ENCODE assay signal across 1 cellular context in the genomic region with DNA sequence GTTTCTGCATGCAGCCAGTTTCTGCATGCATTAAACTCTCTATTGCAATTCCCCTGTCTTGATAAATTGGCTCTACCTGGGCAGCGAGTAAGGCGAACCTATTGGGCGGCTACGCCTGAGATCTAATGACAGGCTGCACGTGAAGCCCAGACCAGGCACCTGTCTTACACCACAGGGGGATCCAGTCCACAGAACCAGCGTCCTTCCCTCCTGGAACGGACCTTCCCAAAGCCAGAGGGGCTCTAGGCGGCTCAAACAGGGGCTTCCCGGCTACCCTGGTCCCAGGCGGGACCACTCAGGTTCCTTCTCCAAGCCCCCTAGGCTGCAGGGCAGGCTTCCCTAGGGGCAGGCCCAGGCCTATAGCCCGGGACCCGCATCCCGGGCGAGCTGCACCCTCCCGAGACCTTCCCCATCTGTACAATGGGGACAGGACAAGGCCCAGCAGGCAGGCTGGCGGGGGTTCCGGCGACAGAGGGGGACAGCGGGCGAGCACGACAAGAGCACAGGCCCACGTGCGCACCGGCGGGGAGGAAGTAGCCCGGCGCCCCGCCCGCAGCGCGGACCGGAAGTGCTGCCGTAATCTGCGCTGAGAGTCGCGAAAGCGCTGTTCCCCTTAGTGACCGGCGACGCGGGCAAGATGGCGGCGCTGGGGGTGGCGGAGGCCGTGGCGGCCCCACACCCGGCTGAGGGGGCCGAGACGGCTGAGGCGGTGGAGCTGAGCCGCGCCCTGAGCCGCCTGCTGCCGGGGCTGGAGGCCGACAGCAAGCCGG.
A peak's percentile ranks its signal among the peaks of the same experiment; 100 is the strongest.
TF ChIP-seq lines count a peak whose summit lies in the region.

DNAAF5 (plus strand) TSS at position 616 of the 770 bp plus-strand sequence; CDS start at position 638, 22 bp downstream.

TF ChIP-seq in HepG2, 621 proteins besides CTCF, POLR2A, EP300 and RAD21 (continued from another document and continues in another):
- TF ChIP-seq ZNF275 (CRISPR knock-in tag; IDR thresholded peaks at IDR 0.05; ENCODE audit: borderline replicate concordance) (no peak), HDAC6 (IDR thresholded peaks at IDR 0.05; ENCODE audit: low read depth, low read length) (no peak), STAT5B (CRISPR knock-in tag; IDR thresholded peaks at IDR 0.05) (no peak; the same call in 1 of the 2 replicates), NFATC3 (CRISPR knock-in tag; IDR thresholded peaks at IDR 0.05) (peak; percentile 63; the same call in 1 of the 2 replicates), KDM1A (CRISPR knock-in tag; IDR thresholded peaks at IDR 0.05) (0 out of 2 replicates have a peak, but pooled peaks have one; percentile 56), TP53 (CRISPR knock-in tag; conservative IDR thresholded peaks at IDR 0.05) (no peak), ATF5 (CRISPR knock-in tag; IDR thresholded peaks at IDR 0.05; ENCODE audit: low read depth) (no peak), CCAR2 (optimal IDR thresholded peaks at IDR 0.05; ENCODE audit: low read depth, low read length) (no peak), ZNF577 (CRISPR knock-in tag; IDR thresholded peaks at IDR 0.05; ENCODE audit: borderline replicate concordance, low read depth) (no peak), POLR2G (IDR thresholded peaks at IDR 0.05; ENCODE audit: low read depth, low read length) (peak; percentile 84), MED1 (CRISPR knock-in tag; IDR thresholded peaks at IDR 0.05) (peak; percentile 66), MYNN (CRISPR knock-in tag; IDR thresholded peaks at IDR 0.05; ENCODE audit: low read depth) (no peak), SETDB1 (CRISPR knock-in tag; IDR thresholded peaks at IDR 0.05; ENCODE audit: borderline replicate concordance) (no peak), ZNF761 (CRISPR knock-in tag; conservative IDR thresholded peaks at IDR 0.05) (0 out of 2 replicates have a peak, but pooled peaks have one; percentile 58), ZNF18 (CRISPR knock-in tag; IDR thresholded peaks at IDR 0.05; ENCODE audit: insufficient replicate concordance) (no peak), ZNF629 (CRISPR knock-in tag; conservative IDR thresholded peaks at IDR 0.05) (peak; percentile 86), ARID3A (IDR thresholded peaks at IDR 0.05; ENCODE audit: low read depth, low read length) (no peak), REL (CRISPR knock-in tag; conservative IDR thresholded peaks at IDR 0.05) (peak; percentile 79; the same call in 1 of the 2 replicates), EZH2 (conservative IDR thresholded peaks at IDR 0.05; ENCODE audit: low read depth, low read length) (no peak), ZFP36L1 (CRISPR knock-in tag; IDR thresholded peaks at IDR 0.05) (0 out of 2 replicates have a peak, but pooled peaks have one; percentile 47), HOXA9 (CRISPR knock-in tag; IDR thresholded peaks at IDR 0.05; ENCODE audit: borderline replicate concordance) (no peak; the same call in 1 of the 2 replicates), HNRNPLL (IDR thresholded peaks at IDR 0.05; ENCODE audit: low read depth, low read length, poor library complexity, severe bottlenecking) (peak; percentile 93), ELF3 (CRISPR knock-in tag; IDR thresholded peaks at IDR 0.05) (peak; percentile 86), ZSCAN12 (CRISPR knock-in tag; IDR thresholded peaks at IDR 0.05) (no peak), SOX13 (IDR thresholded peaks at IDR 0.05) (no peak), SOX13 (CRISPR knock-in tag; conservative IDR thresholded peaks at IDR 0.05 in 1 of 2, IDR thresholded peaks at IDR 0.05 in 1 of 2) (peak in 1 of 2 experiments; percentile 28; a peak in 1 of 4 replicates), ZNF274 (CRISPR knock-in tag; IDR thresholded peaks at IDR 0.05) (peak; percentile 92; the same call in 1 of the 2 replicates), ZNF558 (CRISPR knock-in tag; IDR thresholded peaks at IDR 0.05; ENCODE audit: borderline replicate concordance) (peak; percentile 93; the same call in 1 of the 2 replicates), ZXDC (CRISPR knock-in tag; IDR thresholded peaks at IDR 0.05) (0 out of 2 replicates have a peak, but pooled peaks have one; percentile 67), HMGA1 (CRISPR knock-in tag; conservative IDR thresholded peaks at IDR 0.05) (no peak), ZBTB2 (CRISPR knock-in tag; IDR thresholded peaks at IDR 0.05; ENCODE audit: low read depth) (peak; percentile 59; the same call in 1 of the 2 replicates)
- TF ChIP-seq, protein P1, sequence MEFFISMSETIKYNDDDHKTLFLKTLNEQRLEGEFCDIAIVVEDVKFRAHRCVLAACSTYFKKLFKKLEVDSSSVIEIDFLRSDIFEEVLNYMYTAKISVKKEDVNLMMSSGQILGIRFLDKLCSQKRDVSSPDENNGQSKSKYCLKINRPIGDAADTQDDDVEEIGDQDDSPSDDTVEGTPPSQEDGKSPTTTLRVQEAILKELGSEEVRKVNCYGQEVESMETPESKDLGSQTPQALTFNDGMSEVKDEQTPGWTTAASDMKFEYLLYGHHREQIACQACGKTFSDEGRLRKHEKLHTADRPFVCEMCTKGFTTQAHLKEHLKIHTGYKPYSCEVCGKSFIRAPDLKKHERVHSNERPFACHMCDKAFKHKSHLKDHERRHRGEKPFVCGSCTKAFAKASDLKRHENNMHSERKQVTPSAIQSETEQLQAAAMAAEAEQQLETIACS (CRISPR knock-in tag; IDR thresholded peaks at IDR 0.05), result no peak
- TF ChIP-seq, protein P2, sequence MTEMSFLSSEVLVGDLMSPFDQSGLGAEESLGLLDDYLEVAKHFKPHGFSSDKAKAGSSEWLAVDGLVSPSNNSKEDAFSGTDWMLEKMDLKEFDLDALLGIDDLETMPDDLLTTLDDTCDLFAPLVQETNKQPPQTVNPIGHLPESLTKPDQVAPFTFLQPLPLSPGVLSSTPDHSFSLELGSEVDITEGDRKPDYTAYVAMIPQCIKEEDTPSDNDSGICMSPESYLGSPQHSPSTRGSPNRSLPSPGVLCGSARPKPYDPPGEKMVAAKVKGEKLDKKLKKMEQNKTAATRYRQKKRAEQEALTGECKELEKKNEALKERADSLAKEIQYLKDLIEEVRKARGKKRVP (CRISPR knock-in tag; IDR thresholded peaks at IDR 0.05), result peak in 1 of 2 experiments; percentile 56; a peak in 1 of 4 replicates
- TF ChIP-seq, protein P3, sequence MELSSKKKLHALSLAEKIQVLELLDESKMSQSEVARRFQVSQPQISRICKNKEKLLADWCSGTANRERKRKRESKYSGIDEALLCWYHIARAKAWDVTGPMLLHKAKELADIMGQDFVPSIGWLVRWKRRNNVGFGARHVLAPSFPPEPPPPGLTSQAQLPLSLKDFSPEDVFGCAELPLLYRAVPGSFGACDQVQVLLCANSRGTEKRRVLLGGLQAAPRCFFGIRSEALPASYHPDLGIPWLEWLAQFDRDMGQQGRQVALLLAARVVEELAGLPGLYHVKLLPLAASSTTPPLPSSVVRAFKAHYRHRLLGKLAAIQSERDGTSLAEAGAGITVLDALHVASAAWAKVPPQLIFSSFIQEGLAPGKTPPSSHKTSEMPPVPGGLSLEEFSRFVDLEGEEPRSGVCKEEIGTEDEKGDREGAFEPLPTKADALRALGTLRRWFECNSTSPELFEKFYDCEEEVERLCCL (CRISPR knock-in tag; IDR thresholded peaks at IDR 0.05; ENCODE audit: borderline replicate concordance), result no peak
- TF ChIP-seq, protein P4, sequence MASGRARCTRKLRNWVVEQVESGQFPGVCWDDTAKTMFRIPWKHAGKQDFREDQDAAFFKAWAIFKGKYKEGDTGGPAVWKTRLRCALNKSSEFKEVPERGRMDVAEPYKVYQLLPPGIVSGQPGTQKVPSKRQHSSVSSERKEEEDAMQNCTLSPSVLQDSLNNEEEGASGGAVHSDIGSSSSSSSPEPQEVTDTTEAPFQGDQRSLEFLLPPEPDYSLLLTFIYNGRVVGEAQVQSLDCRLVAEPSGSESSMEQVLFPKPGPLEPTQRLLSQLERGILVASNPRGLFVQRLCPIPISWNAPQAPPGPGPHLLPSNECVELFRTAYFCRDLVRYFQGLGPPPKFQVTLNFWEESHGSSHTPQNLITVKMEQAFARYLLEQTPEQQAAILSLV (CRISPR knock-in tag; IDR thresholded peaks at IDR 0.05; ENCODE audit: borderline replicate concordance), result peak; percentile 94
